Comparison of ENCODE assay signal across 1 cellular context in the genomic region with DNA sequence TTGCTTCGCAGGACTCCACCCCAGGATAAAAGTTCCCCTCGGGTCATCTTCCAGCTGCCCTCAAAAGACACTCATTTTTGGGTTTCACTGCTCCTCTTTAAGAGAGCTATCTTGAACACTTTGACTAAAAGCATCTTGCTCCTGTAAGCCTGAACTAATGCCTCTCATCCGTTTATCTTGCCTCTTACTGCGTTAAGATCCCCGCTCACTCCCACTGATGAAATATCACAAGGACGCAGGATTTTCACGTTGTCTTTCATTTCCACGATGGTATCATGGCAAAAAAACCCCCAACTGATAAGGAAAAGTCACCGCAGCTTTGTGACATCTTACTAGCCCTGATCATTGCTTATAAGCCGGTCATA.
TF ChIP-seq lines count a peak whose summit lies in the region.

No MANE protein-coding gene starts in this region.

TF ChIP-seq in K562, 482 proteins besides CTCF, POLR2A, EP300 and RAD21 (continued from another document and continues in another):
- TF ChIP-seq, protein P1, sequence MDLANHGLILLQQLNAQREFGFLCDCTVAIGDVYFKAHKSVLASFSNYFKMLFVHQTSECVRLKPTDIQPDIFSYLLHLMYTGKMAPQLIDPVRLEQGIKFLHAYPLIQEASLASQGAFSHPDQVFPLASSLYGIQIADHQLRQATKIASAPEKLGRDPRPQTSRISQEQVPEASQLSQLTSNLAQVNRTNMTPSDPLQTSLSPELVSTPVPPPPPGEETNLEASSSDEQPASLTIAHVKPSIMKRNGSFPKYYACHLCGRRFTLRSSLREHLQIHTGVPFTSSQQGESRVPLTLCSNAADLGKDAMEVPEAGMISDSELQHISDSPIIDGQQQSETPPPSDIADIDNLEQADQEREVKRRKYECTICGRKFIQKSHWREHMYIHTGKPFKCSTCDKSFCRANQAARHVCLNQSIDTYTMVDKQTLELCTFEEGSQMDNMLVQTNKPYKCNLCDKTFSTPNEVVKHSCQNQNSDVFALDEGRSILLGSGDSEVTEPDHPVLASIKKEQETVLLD (IDR thresholded peaks at IDR 0.05): peak; percentile 24; the same call in 1 of the 2 replicates
- TF ChIP-seq NR2C1 (IDR thresholded peaks at IDR 0.05) (no peak), NR2C1 (tag; IDR thresholded peaks at IDR 0.05) (no peak), LEF1 (IDR thresholded peaks at IDR 0.05) (peak; percentile 24; the same call in 1 of the 2 replicates), FOXJ2 (tag; IDR thresholded peaks at IDR 0.05) (no peak), NFRKB (IDR thresholded peaks at IDR 0.05; ENCODE audit: low read depth) (peak; percentile 52; the same call in 1 of the 2 replicates), PURB (CRISPR knock-in tag; IDR thresholded peaks at IDR 0.05; ENCODE audit: low read depth) (no peak), MCM7 (IDR thresholded peaks at IDR 0.05) (no peak), SMAD3 (CRISPR knock-in tag; conservative IDR thresholded peaks at IDR 0.05) (no peak), ZNF785 (CRISPR knock-in tag; IDR thresholded peaks at IDR 0.05) (no peak), PTTG1 (tag; IDR thresholded peaks at IDR 0.05; ENCODE audit: low read depth) (no peak), EWSR1 (IDR thresholded peaks at IDR 0.05; ENCODE audit: borderline replicate concordance, low read depth, partially characterized antibody) (no peak), FOXM1 (IDR thresholded peaks at IDR 0.05; ENCODE audit: low read depth) (no peak), FOXM1 (CRISPR knock-in tag; IDR thresholded peaks at IDR 0.05; ENCODE audit: low read depth) (no peak), ATF1 (CRISPR knock-in tag; IDR thresholded peaks at IDR 0.05) (no peak), ATF1 (tag; IDR thresholded peaks at IDR 0.05) (peak; percentile 62), MEF2D (tag; conservative IDR thresholded peaks at IDR 0.05; ENCODE audit: low read depth) (no peak), HDAC1 (IDR thresholded peaks at IDR 0.05) (0 out of 4 replicates have a peak, but pooled peaks of 1 of the 2 experiments have one; percentile 35), MTA3 (IDR thresholded peaks at IDR 0.05; ENCODE audit: borderline replicate concordance) (no peak), PRMT5 (CRISPR knock-in tag; IDR thresholded peaks at IDR 0.05) (no peak), ZNF239 (CRISPR knock-in tag; IDR thresholded peaks at IDR 0.05) (no peak), CREB1 (IDR thresholded peaks at IDR 0.05) (no peak), CREB1 (CRISPR knock-in tag; IDR thresholded peaks at IDR 0.05) (no peak), MCM2 (IDR thresholded peaks at IDR 0.05; ENCODE audit: low read depth) (no peak), NR2C2 (CRISPR knock-in tag; IDR thresholded peaks at IDR 0.05) (no peak), NR2C2 (tag; IDR thresholded peaks at IDR 0.05) (no peak), SMARCA4 (IDR thresholded peaks at IDR 0.05) (peak; percentile 62; the same call in 1 of the 2 replicates), RFX1 (IDR thresholded peaks at IDR 0.05) (no peak), RB1 (IDR thresholded peaks at IDR 0.05; ENCODE audit: low read depth) (no peak)
- TF ChIP-seq, protein P2, sequence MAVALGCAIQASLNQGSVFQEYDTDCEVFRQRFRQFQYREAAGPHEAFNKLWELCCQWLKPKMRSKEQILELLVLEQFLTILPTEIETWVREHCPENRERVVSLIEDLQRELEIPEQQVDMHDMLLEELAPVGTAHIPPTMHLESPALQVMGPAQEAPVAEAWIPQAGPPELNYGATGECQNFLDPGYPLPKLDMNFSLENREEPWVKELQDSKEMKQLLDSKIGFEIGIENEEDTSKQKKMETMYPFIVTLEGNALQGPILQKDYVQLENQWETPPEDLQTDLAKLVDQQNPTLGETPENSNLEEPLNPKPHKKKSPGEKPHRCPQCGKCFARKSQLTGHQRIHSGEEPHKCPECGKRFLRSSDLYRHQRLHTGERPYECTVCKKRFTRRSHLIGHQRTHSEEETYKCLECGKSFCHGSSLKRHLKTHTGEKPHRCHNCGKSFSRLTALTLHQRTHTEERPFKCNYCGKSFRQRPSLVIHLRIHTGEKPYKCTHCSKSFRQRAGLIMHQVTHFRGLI (CRISPR knock-in tag; IDR thresholded peaks at IDR 0.05): no peak
- TF ChIP-seq, protein P3, sequence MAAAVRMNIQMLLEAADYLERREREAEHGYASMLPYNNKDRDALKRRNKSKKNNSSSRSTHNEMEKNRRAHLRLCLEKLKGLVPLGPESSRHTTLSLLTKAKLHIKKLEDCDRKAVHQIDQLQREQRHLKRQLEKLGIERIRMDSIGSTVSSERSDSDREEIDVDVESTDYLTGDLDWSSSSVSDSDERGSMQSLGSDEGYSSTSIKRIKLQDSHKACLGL (CRISPR knock-in tag; IDR thresholded peaks at IDR 0.05; ENCODE audit: borderline replicate concordance, poor library complexity, severe bottlenecking): no peak
- TF ChIP-seq, protein P4, sequence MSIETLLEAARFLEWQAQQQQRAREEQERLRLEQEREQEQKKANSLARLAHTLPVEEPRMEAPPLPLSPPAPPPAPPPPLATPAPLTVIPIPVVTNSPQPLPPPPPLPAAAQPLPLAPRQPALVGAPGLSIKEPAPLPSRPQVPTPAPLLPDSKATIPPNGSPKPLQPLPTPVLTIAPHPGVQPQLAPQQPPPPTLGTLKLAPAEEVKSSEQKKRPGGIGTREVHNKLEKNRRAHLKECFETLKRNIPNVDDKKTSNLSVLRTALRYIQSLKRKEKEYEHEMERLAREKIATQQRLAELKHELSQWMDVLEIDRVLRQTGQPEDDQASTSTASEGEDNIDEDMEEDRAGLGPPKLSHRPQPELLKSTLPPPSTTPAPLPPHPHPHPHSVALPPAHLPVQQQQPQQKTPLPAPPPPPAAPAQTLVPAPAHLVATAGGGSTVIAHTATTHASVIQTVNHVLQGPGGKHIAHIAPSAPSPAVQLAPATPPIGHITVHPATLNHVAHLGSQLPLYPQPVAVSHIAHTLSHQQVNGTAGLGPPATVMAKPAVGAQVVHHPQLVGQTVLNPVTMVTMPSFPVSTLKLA (conservative IDR thresholded peaks at IDR 0.05): peak in 1 of 2 experiments; percentile 10; a peak in 1 of 4 replicates
- TF ChIP-seq, protein P5, sequence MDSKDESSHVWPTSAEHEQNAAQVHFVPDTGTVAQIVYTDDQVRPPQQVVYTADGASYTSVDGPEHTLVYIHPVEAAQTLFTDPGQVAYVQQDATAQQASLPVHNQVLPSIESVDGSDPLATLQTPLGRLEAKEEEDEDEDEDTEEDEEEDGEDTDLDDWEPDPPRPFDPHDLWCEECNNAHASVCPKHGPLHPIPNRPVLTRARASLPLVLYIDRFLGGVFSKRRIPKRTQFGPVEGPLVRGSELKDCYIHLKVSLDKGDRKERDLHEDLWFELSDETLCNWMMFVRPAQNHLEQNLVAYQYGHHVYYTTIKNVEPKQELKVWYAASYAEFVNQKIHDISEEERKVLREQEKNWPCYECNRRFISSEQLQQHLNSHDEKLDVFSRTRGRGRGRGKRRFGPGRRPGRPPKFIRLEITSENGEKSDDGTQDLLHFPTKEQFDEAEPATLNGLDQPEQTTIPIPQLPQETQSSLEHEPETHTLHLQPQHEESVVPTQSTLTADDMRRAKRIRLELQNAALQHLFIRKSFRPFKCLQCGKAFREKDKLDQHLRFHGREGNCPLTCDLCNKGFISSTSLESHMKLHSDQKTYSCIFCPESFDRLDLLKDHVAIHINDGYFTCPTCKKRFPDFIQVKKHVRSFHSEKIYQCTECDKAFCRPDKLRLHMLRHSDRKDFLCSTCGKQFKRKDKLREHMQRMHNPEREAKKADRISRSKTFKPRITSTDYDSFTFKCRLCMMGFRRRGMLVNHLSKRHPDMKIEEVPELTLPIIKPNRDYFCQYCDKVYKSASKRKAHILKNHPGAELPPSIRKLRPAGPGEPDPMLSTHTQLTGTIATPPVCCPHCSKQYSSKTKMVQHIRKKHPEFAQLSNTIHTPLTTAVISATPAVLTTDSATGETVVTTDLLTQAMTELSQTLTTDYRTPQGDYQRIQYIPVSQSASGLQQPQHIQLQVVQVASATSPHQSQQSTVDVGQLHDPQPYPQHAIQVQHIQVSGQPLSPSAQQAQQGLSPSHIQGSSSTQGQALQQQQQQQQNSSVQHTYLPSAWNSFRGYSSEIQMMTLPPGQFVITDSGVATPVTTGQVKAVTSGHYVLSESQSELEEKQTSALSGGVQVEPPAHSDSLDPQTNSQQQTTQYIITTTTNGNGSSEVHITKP (IDR thresholded peaks at IDR 0.05; ENCODE audit: partially characterized antibody): no peak
- TF ChIP-seq, protein P6, sequence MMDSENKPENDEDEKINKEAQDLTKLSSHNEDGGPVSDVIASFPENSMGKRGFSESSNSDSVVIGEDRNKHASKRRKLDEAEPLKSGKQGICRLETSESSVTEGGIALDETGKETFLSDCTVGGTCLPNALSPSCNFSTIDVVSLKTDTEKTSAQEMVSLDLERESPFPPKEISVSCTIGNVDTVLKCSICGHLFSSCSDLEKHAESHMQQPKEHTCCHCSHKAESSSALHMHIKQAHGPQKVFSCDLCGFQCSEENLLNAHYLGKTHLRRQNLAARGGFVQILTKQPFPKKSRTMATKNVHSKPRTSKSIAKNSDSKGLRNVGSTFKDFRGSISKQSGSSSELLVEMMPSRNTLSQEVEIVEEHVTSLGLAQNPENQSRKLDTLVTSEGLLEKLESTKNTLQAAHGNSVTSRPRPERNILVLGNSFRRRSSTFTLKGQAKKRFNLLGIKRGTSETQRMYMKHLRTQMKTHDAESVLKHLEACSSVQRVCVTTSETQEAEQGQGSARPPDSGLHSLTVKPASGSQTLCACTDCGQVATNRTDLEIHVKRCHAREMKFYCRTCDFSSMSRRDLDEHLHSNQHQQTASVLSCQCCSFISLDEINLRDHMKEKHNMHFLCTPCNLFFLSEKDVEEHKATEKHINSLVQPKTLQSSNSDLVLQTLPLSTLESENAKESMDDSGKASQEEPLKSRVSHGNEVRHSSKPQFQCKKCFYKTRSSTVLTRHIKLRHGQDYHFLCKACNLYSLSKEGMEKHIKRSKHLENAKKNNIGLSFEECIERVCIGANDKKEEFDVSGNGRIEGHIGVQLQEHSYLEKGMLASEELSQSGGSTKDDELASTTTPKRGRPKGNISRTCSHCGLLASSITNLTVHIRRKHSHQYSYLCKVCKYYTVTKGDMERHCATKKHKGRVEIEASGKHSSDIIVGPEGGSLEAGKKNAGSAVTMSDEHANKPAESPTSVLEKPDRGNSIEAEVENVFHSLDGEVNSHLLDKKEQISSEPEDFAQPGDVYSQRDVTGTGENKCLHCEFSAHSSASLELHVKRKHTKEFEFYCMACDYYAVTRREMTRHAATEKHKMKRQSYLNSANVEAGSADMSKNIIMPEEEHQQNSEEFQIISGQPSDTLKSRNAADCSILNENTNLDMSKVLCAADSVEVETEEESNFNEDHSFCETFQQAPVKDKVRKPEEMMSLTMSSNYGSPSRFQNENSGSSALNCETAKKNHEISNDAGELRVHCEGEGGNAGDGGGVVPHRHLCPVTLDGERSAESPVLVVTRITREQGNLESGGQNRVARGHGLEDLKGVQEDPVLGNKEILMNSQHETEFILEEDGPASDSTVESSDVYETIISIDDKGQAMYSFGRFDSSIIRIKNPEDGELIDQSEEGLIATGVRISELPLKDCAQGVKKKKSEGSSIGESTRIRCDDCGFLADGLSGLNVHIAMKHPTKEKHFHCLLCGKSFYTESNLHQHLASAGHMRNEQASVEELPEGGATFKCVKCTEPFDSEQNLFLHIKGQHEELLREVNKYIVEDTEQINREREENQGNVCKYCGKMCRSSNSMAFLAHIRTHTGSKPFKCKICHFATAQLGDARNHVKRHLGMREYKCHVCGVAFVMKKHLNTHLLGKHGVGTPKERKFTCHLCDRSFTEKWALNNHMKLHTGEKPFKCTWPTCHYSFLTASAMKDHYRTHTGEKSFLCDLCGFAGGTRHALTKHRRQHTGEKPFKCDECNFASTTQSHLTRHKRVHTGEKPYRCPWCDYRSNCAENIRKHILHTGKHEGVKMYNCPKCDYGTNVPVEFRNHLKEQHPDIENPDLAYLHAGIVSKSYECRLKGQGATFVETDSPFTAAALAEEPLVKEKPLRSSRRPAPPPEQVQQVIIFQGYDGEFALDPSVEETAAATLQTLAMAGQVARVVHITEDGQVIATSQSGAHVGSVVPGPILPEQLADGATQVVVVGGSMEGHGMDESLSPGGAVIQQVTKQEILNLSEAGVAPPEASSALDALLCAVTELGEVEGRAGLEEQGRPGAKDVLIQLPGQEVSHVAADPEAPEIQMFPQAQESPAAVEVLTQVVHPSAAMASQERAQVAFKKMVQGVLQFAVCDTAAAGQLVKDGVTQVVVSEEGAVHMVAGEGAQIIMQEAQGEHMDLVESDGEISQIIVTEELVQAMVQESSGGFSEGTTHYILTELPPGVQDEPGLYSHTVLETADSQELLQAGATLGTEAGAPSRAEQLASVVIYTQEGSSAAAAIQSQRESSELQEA (IDR thresholded peaks at IDR 0.05; ENCODE audit: low read depth): no peak
- TF ChIP-seq, protein P7, sequence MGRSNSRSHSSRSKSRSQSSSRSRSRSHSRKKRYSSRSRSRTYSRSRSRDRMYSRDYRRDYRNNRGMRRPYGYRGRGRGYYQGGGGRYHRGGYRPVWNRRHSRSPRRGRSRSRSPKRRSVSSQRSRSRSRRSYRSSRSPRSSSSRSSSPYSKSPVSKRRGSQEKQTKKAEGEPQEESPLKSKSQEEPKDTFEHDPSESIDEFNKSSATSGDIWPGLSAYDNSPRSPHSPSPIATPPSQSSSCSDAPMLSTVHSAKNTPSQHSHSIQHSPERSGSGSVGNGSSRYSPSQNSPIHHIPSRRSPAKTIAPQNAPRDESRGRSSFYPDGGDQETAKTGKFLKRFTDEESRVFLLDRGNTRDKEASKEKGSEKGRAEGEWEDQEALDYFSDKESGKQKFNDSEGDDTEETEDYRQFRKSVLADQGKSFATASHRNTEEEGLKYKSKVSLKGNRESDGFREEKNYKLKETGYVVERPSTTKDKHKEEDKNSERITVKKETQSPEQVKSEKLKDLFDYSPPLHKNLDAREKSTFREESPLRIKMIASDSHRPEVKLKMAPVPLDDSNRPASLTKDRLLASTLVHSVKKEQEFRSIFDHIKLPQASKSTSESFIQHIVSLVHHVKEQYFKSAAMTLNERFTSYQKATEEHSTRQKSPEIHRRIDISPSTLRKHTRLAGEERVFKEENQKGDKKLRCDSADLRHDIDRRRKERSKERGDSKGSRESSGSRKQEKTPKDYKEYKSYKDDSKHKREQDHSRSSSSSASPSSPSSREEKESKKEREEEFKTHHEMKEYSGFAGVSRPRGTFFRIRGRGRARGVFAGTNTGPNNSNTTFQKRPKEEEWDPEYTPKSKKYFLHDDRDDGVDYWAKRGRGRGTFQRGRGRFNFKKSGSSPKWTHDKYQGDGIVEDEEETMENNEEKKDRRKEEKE (IDR thresholded peaks at IDR 0.05; ENCODE audit: borderline replicate concordance in 1 of 2, control insufficient read depth in 1 of 2, low read depth in 2 of 2, low read length in 1 of 2): no peak
- TF ChIP-seq, protein P8, sequence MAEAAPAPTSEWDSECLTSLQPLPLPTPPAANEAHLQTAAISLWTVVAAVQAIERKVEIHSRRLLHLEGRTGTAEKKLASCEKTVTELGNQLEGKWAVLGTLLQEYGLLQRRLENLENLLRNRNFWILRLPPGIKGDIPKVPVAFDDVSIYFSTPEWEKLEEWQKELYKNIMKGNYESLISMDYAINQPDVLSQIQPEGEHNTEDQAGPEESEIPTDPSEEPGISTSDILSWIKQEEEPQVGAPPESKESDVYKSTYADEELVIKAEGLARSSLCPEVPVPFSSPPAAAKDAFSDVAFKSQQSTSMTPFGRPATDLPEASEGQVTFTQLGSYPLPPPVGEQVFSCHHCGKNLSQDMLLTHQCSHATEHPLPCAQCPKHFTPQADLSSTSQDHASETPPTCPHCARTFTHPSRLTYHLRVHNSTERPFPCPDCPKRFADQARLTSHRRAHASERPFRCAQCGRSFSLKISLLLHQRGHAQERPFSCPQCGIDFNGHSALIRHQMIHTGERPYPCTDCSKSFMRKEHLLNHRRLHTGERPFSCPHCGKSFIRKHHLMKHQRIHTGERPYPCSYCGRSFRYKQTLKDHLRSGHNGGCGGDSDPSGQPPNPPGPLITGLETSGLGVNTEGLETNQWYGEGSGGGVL (CRISPR knock-in tag; IDR thresholded peaks at IDR 0.05): no peak
